In the genomic region with DNA sequence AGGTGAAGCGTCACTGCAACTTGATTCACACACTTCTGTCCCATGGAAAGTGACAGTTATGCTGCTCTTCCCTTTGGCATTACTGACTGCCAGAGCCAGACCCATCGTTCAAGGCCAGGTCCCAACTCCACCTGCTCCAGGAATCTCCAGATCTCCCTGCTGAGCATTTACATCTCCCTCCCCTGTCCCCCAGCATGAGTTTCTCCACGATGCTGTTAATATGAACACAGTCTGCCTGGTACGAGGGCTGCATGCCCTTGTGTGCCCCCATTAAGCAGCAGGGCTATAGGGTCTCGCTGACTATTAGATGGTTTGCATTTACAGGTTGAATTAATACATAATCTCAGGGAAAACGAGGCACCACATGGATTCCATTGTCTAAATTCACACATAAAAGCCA, we compare ENCODE assay signal across 20 cellular contexts. TPM values are rescaled to one million over a fixed set of nuclear protein-coding genes. Genes with fewer than 3 reads are reported as not detected.
DNase-seq lines count a peak whose midpoint lies in the region; ATAC-seq, FAIRE-seq and TF ChIP-seq lines count a peak whose summit lies in the region.
"Had no signal": no experiment of that assay in that cellular context is flagged by ENCODE, and none has a peak within 500 bp of the region (broad histone marks: within the 10 kb centered on the region; RNA-seq: fewer than 3 reads in every experiment).

No MANE protein-coding gene starts in this region.

- H3K4me2 ChIP-seq in Loucy (ENCODE audit: low read depth, low read length, poor library complexity, severe bottlenecking) (peak overlapping the region; percentile 17), keratinocyte (ENCODE audit: control insufficient read depth, extremely low read depth, insufficient read depth, low read depth, low read length) (peak overlapping the region; percentile 30)

- H3K36me3 ChIP-seq in Loucy (ENCODE audit: insufficient read depth, low read length) (no peaks in the 10 kb centered on the region), breast epithelium (no peaks in the 10 kb centered on the region), keratinocyte (ENCODE audit: control insufficient read depth in 2 of 2, extremely low read depth in 1 of 2, insufficient read depth in 2 of 2, low read length in 2 of 2) (peaks cover 47 to 68% of the 10 kb centered on the region in 2 experiments), thoracic aorta (peaks cover 4% of the 10 kb centered on the region)
- H3K36me3 ChIP-seq: MG63 had no signal

- H3K4me1 Mint-ChIP-seq in activated CD4-positive, alpha-beta memory T cell treated with anti-CD3 and anti-CD28 coated beads for 36 hours (ENCODE audit: low read depth), result peaks cover 5% of the 10 kb centered on the region

- no peak for DNase-seq in breast epithelium (ENCODE audit: low spot score in 2 of 2)
- no peak for DNase-seq in keratinocyte (ENCODE audit: low read depth, low spot score)
- no peak for DNase-seq in thoracic aorta (ENCODE audit: low spot score)
- no peak for DNase-seq in activated CD4-positive, alpha-beta memory T cell treated with anti-CD3 and anti-CD28 coated beads for 36 hours
- no peak for DNase-seq in stimulated activated naive CD4-positive, alpha-beta T cell (lab: John Stamatoyannopoulos, UW)
- no peak for DNase-seq in NCI-H2171 (lab: John Stamatoyannopoulos, UW)
- DNase-seq: activated gamma-delta T cell; central memory CD4-positive, alpha-beta T cell; DMS79; glutamatergic neuron; MG63; NCI-H146; NCI-H82; Peyer's patch had no signal

- H3K9me1 ChIP-seq in keratinocyte (ENCODE audit: control insufficient read depth, extremely low read depth, insufficient read depth, low read length), result no peaks in the 10 kb centered on the region

- dilution Hi-C loops in keratinocyte (cut with MboI; ENCODE audit: extremely low pct_ligation_motif_present, low sequenced_read_pairs), result no loop called here

- no peak for ATAC-seq in thoracic aorta (ENCODE audit: insufficient number of reproducible peaks, low FRiP score, low read depth)
- ATAC-seq: sciatic nerve had no signal

- H3K4me3 Mint-ChIP-seq in activated CD4-positive, alpha-beta memory T cell treated with anti-CD3 and anti-CD28 coated beads for 36 hours, result no peak overlapping the region
- H3K4me3 Mint-ChIP-seq: IgD-negative memory B cell had no signal

- H3K9me3 ChIP-seq in Loucy (ENCODE audit: insufficient read depth, low read depth, low read length), result no peaks in the 10 kb centered on the region
- H3K9me3 ChIP-seq in breast epithelium, result no peaks in the 10 kb centered on the region
- H3K9me3 ChIP-seq in keratinocyte (ENCODE audit: control insufficient read depth, low read depth, low read length), result no peaks in the 10 kb centered on the region
- H3K9me3 ChIP-seq in thoracic aorta, result no peaks in the 10 kb centered on the region
- H3K9me3 ChIP-seq: esophagus muscularis mucosa, MG63, Peyer's patch had no signal

- no peak overlapping the region for H3K4me3 ChIP-seq in Loucy (ENCODE audit: low read length, poor library complexity, severe bottlenecking)
- H3K4me3 ChIP-seq in breast epithelium, result peak overlapping the region; percentile 36 to 92 (median 81)
- H3K4me3 ChIP-seq in keratinocyte (ENCODE audit: control insufficient read depth in 2 of 3, extremely low read depth in 1 of 3, insufficient read depth in 2 of 3, low read depth in 1 of 3, low read length in 3 of 3), result peak overlapping the region in 2 of 3 experiments; percentile 24 to 91
- H3K4me3 ChIP-seq in thoracic aorta, result peak overlapping the region; percentile 20
- H3K4me3 ChIP-seq: MG63, SK-N-MC had no signal

- POLR2A ChIA-PET in activated CD4-positive, alpha-beta memory T cell treated with anti-CD3 and anti-CD28 coated beads for 36 hours (lab: Charles Lee), result no interaction called here

- H3K9me2 ChIP-seq in Loucy (replicated peaks; ENCODE audit: low read depth, low read length), result no peaks in the 10 kb centered on the region

- TF ChIP-seq POLR2A in breast epithelium (IDR thresholded peaks at IDR 0.05), result no peak

- H3K9me3 Mint-ChIP-seq in activated CD4-positive, alpha-beta memory T cell treated with anti-CD3 and anti-CD28 coated beads for 36 hours, result no peaks in the 10 kb centered on the region
- H3K9me3 Mint-ChIP-seq: IgD-negative memory B cell had no signal

- H3K9ac ChIP-seq in Loucy (ENCODE audit: low read depth, low read length, poor library complexity, severe bottlenecking), result no peak overlapping the region
- peak overlapping the region; percentile 10 for H3K9ac ChIP-seq in keratinocyte (ENCODE audit: control insufficient read depth, extremely low read depth, insufficient read depth, low read length)

- no peaks in the 10 kb centered on the region for H3F3A ChIP-seq in Loucy (ENCODE audit: low read depth)

- peaks cover 34% of the 10 kb centered on the region for H3K4me1 ChIP-seq in Loucy (ENCODE audit: insufficient read depth, low read length, poor library complexity, severe bottlenecking)
- no peaks in the 10 kb centered on the region for H3K4me1 ChIP-seq in breast epithelium
- H3K4me1 ChIP-seq in keratinocyte (ENCODE audit: control insufficient read depth, extremely low read depth, insufficient read depth, low read length), result peaks cover 7% of the 10 kb centered on the region
- peaks cover 5 to 28% of the 10 kb centered on the region in 2 donors for H3K4me1 ChIP-seq in thoracic aorta (ENCODE audit: control insufficient read depth in 1 of 2, low read depth in 2 of 2)

- peak overlapping the region in 1 of 2 donors; percentile 46 for H3K27ac ChIP-seq in breast epithelium
- no peak overlapping the region for H3K27ac ChIP-seq in keratinocyte (ENCODE audit: control insufficient read depth, insufficient read depth, low read length)
- no peak overlapping the region for H3K27ac ChIP-seq in thoracic aorta
- H3K27ac ChIP-seq: esophagus muscularis mucosa, SK-N-MC had no signal

- TF ChIP-seq CTCF in Loucy (conservative IDR thresholded peaks at IDR 0.05; ENCODE audit: low read length), result no peak
- TF ChIP-seq CTCF in breast epithelium (IDR thresholded peaks at IDR 0.05), result no peak
- TF ChIP-seq CTCF in keratinocyte (optimal IDR thresholded peaks at IDR 0.05 in 1 of 3, IDR thresholded peaks at IDR 0.05 in 1 of 3, conservative IDR thresholded peaks at IDR 0.05 in 1 of 3; ENCODE audit: extremely low read depth in 1 of 3, insufficient read depth in 2 of 3, low read length in 3 of 3), result no peak
- no peak for TF ChIP-seq CTCF in thoracic aorta (IDR thresholded peaks at IDR 0.05)

- H4K20me1 ChIP-seq in Loucy (ENCODE audit: insufficient read depth, low read length, poor library complexity, severe bottlenecking) (no peaks in the 10 kb centered on the region), keratinocyte (ENCODE audit: control insufficient read depth, extremely low read depth, insufficient read depth, low read length) (peaks cover 53% of the 10 kb centered on the region)

- intact Hi-C loops in breast epithelium (cut with DNase I; ENCODE audit: low total_unique reads), result no loop called here
- intact Hi-C loops in activated CD4-positive, alpha-beta memory T cell treated with anti-CD3 and anti-CD28 coated beads for 36 hours (cut with micrococcal nuclease), result no loop called here

- H3K27me3 ChIP-seq in Loucy (ENCODE audit: insufficient read depth, low read length, poor library complexity, severe bottlenecking) (no peaks in the 10 kb centered on the region), breast epithelium (no peaks in the 10 kb centered on the region), keratinocyte (ENCODE audit: control insufficient read depth, extremely low read depth, insufficient read depth, low read length) (no peaks in the 10 kb centered on the region), thoracic aorta (replicated peaks; ENCODE audit: insufficient read depth) (no peaks in the 10 kb centered on the region)
- H3K27me3 ChIP-seq: MG63, Peyer's patch had no signal

- no peak overlapping the region for H3K27ac Mint-ChIP-seq in activated CD4-positive, alpha-beta memory T cell treated with anti-CD3 and anti-CD28 coated beads for 36 hours
- H3K27ac Mint-ChIP-seq: IgD-negative memory B cell had no signal

- peaks cover 44% of the 10 kb centered on the region for H3K27me3 Mint-ChIP-seq in activated CD4-positive, alpha-beta memory T cell treated with anti-CD3 and anti-CD28 coated beads for 36 hours

- CTCF ChIA-PET in activated CD4-positive, alpha-beta memory T cell treated with anti-CD3 and anti-CD28 coated beads for 36 hours (lab: Charles Lee), result interaction anchor here (0.6 kb wide), 1 partner anchor 497 kb away, joined by 3 read pairs; no protein-coding TSS in a partner anchor

- FAIRE-seq in keratinocyte (lab: Jason Lieb, UNC), result peak; percentile 34
- FAIRE-seq: GM12891 had no signal

- H3K79me2 ChIP-seq in Loucy (ENCODE audit: insufficient read depth, low read length) (no peaks in the 10 kb centered on the region), keratinocyte (ENCODE audit: control insufficient read depth, insufficient read depth, low read length) (peaks cover 50% of the 10 kb centered on the region)

- H2AFZ ChIP-seq in Loucy (ENCODE audit: low read length), result no peak overlapping the region
- H2AFZ ChIP-seq in keratinocyte (ENCODE audit: control insufficient read depth, low read length), result no peak overlapping the region

- no peaks in the 10 kb centered on the region for H3K36me3 Mint-ChIP-seq in activated CD4-positive, alpha-beta memory T cell treated with anti-CD3 and anti-CD28 coated beads for 36 hours
- H3K36me3 Mint-ChIP-seq: IgD-negative memory B cell had no signal

RNA-seq across cellular contexts. Expression of a gene that starts 4.3 kb away (rescaled TPM):
- 100 to 1,000 TPM in 2 of 3 donors, 10 to 100 TPM in 1; 61.9 to 115 (median 108) TPM for total RNA-seq in breast epithelium
- 962 to 1,634 TPM (median 1,409 TPM) in 3 replicates for polyA plus RNA-seq in keratinocyte
- polyA plus RNA-seq in keratinocyte (2011; ENCODE audit: low read depth), result 457 TPM
- 547 and 859 TPM in 2 replicates for polyA plus RNA-seq in keratinocyte (2011; cell fraction: cytosol; rRNA removed)
- polyA plus RNA-seq in keratinocyte (2011; cell fraction: nucleus; rRNA removed), result 3,493 and 3,792 TPM in 2 replicates
- 275 and 1,230 TPM in 2 replicates for polyA plus RNA-seq in keratinocyte (2012; ENCODE audit: low replicate concordance)
- 717 to 2,302 TPM (median 923 TPM) in 3 replicates for polyA minus RNA-seq in keratinocyte
- polyA minus RNA-seq in keratinocyte (2011; cell fraction: cytosol; rRNA and poly(A)+ RNA removed), result 785 TPM
- 1,513 and 2,416 TPM in 2 replicates for polyA minus RNA-seq in keratinocyte (2011; cell fraction: nucleus; rRNA and poly(A)+ RNA removed)
- total RNA-seq in thoracic aorta, result 10 to 100 TPM; 70.5 to 73.6 TPM
- total RNA-seq in activated CD4-positive, alpha-beta memory T cell treated with anti-CD3 and anti-CD28 coated beads for 36 hours, result under 1 TPM; 0.15 to 0.33 TPM
- polyA plus RNA-seq: IgD-negative memory B cell had no signal

Comparison
In these comparisons a context has a peak if more than half of its experiments do, and no peak if none do; other contexts are left out.
1. RNA of a gene that starts 4.3 kb away (total RNA-seq): 61.9 to 115 TPM in breast epithelium and 70.5 to 73.6 TPM in thoracic aorta; 0.15 to 0.33 TPM in activated CD4-positive, alpha-beta memory T cell treated with anti-CD3 and anti-CD28 coated beads for 36 hours; every median in the first group is over 10 times any median in the second.